ENCODE assay signal across 32 cellular contexts in the genomic region with DNA sequence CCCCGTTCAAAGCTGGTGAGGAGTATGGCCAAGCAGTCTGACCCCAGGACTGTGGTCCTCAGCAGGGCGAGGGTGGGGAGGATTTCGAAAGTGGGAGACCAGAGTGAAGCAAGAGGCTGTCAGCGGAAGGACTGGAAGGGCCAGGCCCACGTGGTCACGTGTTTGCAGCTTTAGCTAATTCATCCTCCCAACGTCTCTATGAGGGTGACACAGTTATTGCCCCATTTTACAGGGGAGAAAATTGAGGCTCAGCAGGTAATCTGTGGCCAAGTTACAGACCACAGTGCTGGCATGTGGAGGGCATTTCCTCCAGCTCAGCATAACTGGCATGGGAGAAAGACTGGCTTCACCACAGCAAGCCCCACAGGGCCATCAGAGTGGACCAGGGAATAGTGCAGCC.
"Had no signal": no experiment of that assay in that cellular context is flagged by ENCODE, and none has a peak within 500 bp of the region (broad histone marks: within the 10 kb centered on the region; RNA-seq: fewer than 3 reads in every experiment).

No MANE protein-coding gene starts in this region.

- H3K27ac ChIP-seq: brain microvascular endothelial cell, coronary artery, dorsolateral prefrontal cortex, left lung, pancreas, prostate gland, sigmoid colon, stomach, thyroid gland, upper lobe of left lung had no signal

- H3K4me3 ChIP-seq: coronary artery, dorsolateral prefrontal cortex, left lung, lung, mucosa of descending colon, pancreas, prostate gland, sigmoid colon, stomach, thyroid gland, upper lobe of left lung had no signal

- ATAC-seq: activated T-cell treated with anti-CD3 and anti-CD28 coated beads, Interleukin-2, amount 50 U/mL, for 4 hours; activated T-helper 17 cell treated with anti-CD3 and anti-CD28 coated beads, Interleukin-2, amount 50 U/mL, for 72 hours; left lung; mucosa of descending colon; pancreas; stimulated activated naive B cell treated with anti-CD40 and anti-IgM and Interleukin-4, amounts not matched to agents 10 μg/mL and 1 μg/mL and 100 μg/mL, for 72 hours; WTC11 had no signal

- H3K36me3 ChIP-seq: brain microvascular endothelial cell, left lung, pancreas, prostate gland, sigmoid colon, stomach, thyroid gland, upper lobe of left lung had no signal

- H3K27ac Mint-ChIP-seq: activated CD4-positive, alpha-beta memory T cell treated with anti-CD3 and anti-CD28 coated beads, Interleukin-2, amount 10 ng/mL, durations not matched to agents 7 days and 5 days; activated CD4-positive, alpha-beta T cell treated with anti-CD3 and anti-CD28 coated beads, Interleukin-2, amount 10 ng/mL, durations not matched to agents 7 days and 5 days; activated T-helper 17 cell treated with anti-CD3 and anti-CD28 coated beads, Interleukin-2, amount 50 U/mL, for 72 hours; stimulated activated naive B cell treated with anti-CD40 and anti-IgM and Interleukin-4, amounts not matched to agents 10 μg/mL and 1 μg/mL and 100 μg/mL, for 72 hours; WTC11 had no signal

- H3K9me3 ChIP-seq: mucosa of descending colon, pancreas, prostate gland, sigmoid colon, thyroid gland had no signal

- DNase-seq: activated CD4-positive, alpha-beta memory T cell treated with anti-CD3 and anti-CD28 coated beads, Interleukin-2, amount 10 ng/mL, durations not matched to agents 7 days and 5 days; activated CD4-positive, alpha-beta T cell treated with anti-CD3 and anti-CD28 coated beads for 1 hour; activated CD4-positive, alpha-beta T cell treated with anti-CD3 and anti-CD28 coated beads, Interleukin-2, amount 10 ng/mL, durations not matched to agents 7 days and 5 days; activated CD8-positive, alpha-beta memory T cell treated with anti-CD3 and anti-CD28 coated beads, Interleukin-2, amount 50 U/mL, for 48 hours; activated gamma-delta T cell treated with Interleukin-2 at 50 U/mL for 16 hours; activated naive CD4-positive, alpha-beta T cell treated with anti-CD3 and anti-CD28 coated beads, Interleukin-2, amount 50 U/mL, for 16 hours; activated T-cell treated with anti-CD3 and anti-CD28 coated beads, Interleukin-2, amount 50 U/mL, for 4 hours; amniotic stem cell; brain microvascular endothelial cell; dorsolateral prefrontal cortex; effector memory CD4-positive, alpha-beta T cell; left lung; mucosa of descending colon; nucleus accumbens; pancreas; retina; sigmoid colon; small intestine; stimulated activated CD4-positive, alpha-beta T cell treated with anti-CD3 and anti-CD28 coated beads, Interleukin-1b, Interleukin-23, amount 100 ng/mL, for 48 hours; stimulated activated CD4-positive, alpha-beta T cell treated with anti-CD3 and anti-CD28 coated beads, Interleukin-4, amount 100 ng/mL, for 4 hours; stimulated activated CD8-positive, alpha-beta memory T cell treated with anti-CD3 and anti-CD28 coated beads, Interleukin-4, amount 100 ng/mL, for 48 hours; stimulated activated naive B cell treated with anti-CD40 and anti-IgM and Interleukin-4, amounts not matched to agents 10 μg/mL and 1 μg/mL and 100 μg/mL, for 72 hours; stomach; T1000; thyroid gland; upper lobe of left lung had no signal

- H3K9me3 Mint-ChIP-seq: activated CD4-positive, alpha-beta memory T cell treated with anti-CD3 and anti-CD28 coated beads, Interleukin-2, amount 10 ng/mL, durations not matched to agents 7 days and 5 days; activated CD4-positive, alpha-beta T cell treated with anti-CD3 and anti-CD28 coated beads, Interleukin-2, amount 10 ng/mL, durations not matched to agents 7 days and 5 days; activated T-helper 17 cell treated with anti-CD3 and anti-CD28 coated beads, Interleukin-2, amount 50 U/mL, for 72 hours had no signal

- H3K4me3 Mint-ChIP-seq: activated CD4-positive, alpha-beta memory T cell treated with anti-CD3 and anti-CD28 coated beads, Interleukin-2, amount 10 ng/mL, durations not matched to agents 7 days and 5 days; activated CD4-positive, alpha-beta T cell treated with anti-CD3 and anti-CD28 coated beads, Interleukin-2, amount 10 ng/mL, durations not matched to agents 7 days and 5 days; activated T-cell treated with anti-CD3 and anti-CD28 coated beads, Interleukin-2, amount 50 U/mL, for 4 hours; activated T-helper 17 cell treated with anti-CD3 and anti-CD28 coated beads, Interleukin-2, amount 50 U/mL, for 72 hours; nephron; stimulated activated naive B cell treated with anti-CD40 and anti-IgM and Interleukin-4, amounts not matched to agents 10 μg/mL and 1 μg/mL and 100 μg/mL, for 72 hours; WTC11 had no signal

- H3K27me3 ChIP-seq: brain microvascular endothelial cell, left lung, pancreas, sigmoid colon, stomach, thyroid gland, upper lobe of left lung had no signal

- H3K4me1 Mint-ChIP-seq: activated CD4-positive, alpha-beta memory T cell treated with anti-CD3 and anti-CD28 coated beads, Interleukin-2, amount 10 ng/mL, durations not matched to agents 7 days and 5 days; activated CD4-positive, alpha-beta T cell treated with anti-CD3 and anti-CD28 coated beads, Interleukin-2, amount 10 ng/mL, durations not matched to agents 7 days and 5 days; activated T-helper 17 cell treated with anti-CD3 and anti-CD28 coated beads, Interleukin-2, amount 50 U/mL, for 72 hours; stimulated activated naive B cell treated with anti-CD40 and anti-IgM and Interleukin-4, amounts not matched to agents 10 μg/mL and 1 μg/mL and 100 μg/mL, for 72 hours; WTC11 had no signal

- H3K4me1 ChIP-seq: left lung, pancreas, prostate gland, stomach, thyroid gland, upper lobe of left lung had no signal
